11 cellular contexts compared by ENCODE assay signal in the genomic region with DNA sequence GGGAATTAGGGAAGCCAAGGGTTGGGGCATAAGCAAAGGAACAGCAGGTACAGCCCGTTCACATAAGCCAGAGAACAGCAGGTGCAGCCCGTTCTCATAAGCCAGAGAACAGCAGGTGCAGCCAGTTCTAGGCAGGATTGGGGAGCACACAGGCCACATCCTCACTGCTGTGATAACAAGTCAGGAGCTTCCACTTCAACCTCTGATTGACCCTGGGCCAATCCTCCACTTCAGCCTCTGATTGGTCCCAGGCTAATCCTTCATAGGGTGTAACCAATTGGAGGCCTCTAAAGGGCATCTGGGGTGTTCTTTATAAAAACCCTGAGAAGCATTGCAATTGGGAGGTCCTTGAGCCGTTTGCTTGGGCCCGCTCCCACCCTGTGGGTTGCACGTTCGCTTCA. TPM values are rescaled to one million over a fixed set of nuclear protein-coding genes. Genes with fewer than 3 reads are reported as not detected.
DNase-seq lines count a peak whose midpoint lies in the region; ATAC-seq, FAIRE-seq and TF ChIP-seq lines count a peak whose summit lies in the region.
"Had no signal": no experiment of that assay in that cellular context is flagged by ENCODE, and none has a peak within 500 bp of the region (broad histone marks: within the 10 kb centered on the region; RNA-seq: fewer than 3 reads in every experiment).

No MANE protein-coding gene starts in this region.

- H3K36me3 ChIP-seq in H7 (replicated peaks; ENCODE audit: control insufficient read depth, insufficient read depth, low read length) (no peaks in the 10 kb centered on the region), bronchial epithelial cell (ENCODE audit: control insufficient read depth, insufficient read depth, low read length) (no peaks in the 10 kb centered on the region), aorta (ENCODE audit: control insufficient read depth in 1 of 2, insufficient read depth in 2 of 2, low read length in 1 of 2) (no peaks in the 10 kb centered on the region)
- H3K36me3 ChIP-seq: ovary had no signal

- no peak overlapping the region for H3K4me3 ChIP-seq in H7 (ENCODE audit: insufficient read depth, low read depth, low read length)
- H3K4me3 ChIP-seq in bronchial epithelial cell (ENCODE audit: low read depth, low read length) = no peak overlapping the region
- H3K4me3 ChIP-seq in aorta (ENCODE audit: low read length in 2 of 2) = no peak overlapping the region
- H3K4me3 ChIP-seq: ovary had no signal

- no peaks in the 10 kb centered on the region for H3K9me3 ChIP-seq in aorta (ENCODE audit: control insufficient read depth, low read length)
- H3K9me3 ChIP-seq: ovary had no signal

- DNase-seq in AG20443 (ENCODE audit: low spot score) = peak; percentile 9
- peak; percentile 73 for DNase-seq in H7
- DNase-seq in NCI-H345 (lab: John Stamatoyannopoulos, UW) = peak; percentile 80
- no peak for DNase-seq in bronchial epithelial cell (ENCODE audit: low read depth)
- DNase-seq in NCI-H69 (lab: John Stamatoyannopoulos, UW) = no peak
- no peak for DNase-seq in SIG-M5 treated with dmso at 0.1 percent for 504 hours (lab: John Stamatoyannopoulos, UW; ENCODE audit: unreplicated experiment)
- no peak for DNase-seq in aorta
- DNase-seq: activated gamma-delta T cell; CD8-positive, alpha-beta T cell; ovary had no signal

- H3K27ac ChIP-seq in aorta (ENCODE audit: low read depth in 1 of 2, low read length in 2 of 2) = no peak overlapping the region
- H3K27ac ChIP-seq: ovary had no signal

- no peak for TF ChIP-seq CTCF in bronchial epithelial cell (IDR thresholded peaks at IDR 0.05; ENCODE audit: insufficient read depth, low read length, severe bottlenecking)

- ATAC-seq in GM19395 (IDR thresholded peaks at IDR 0.05; ENCODE audit: unreplicated experiment) = no peak
- no peak for ATAC-seq in aorta (ENCODE audit: low FRiP score)
- ATAC-seq: CD8-positive, alpha-beta T cell had no signal

- intact Hi-C loops in aorta (cut with DNase I) = no loop called here

- 85 to 88% methylated on average over 6 of the region's 6 CpGs for WGBS in aorta, 2 donors

- FAIRE-seq in bronchial epithelial cell (lab: Jason Lieb, UNC) = peak; percentile 28

- no peaks in the 10 kb centered on the region for H3K4me1 ChIP-seq in aorta (ENCODE audit: control insufficient read depth in 1 of 2, insufficient read depth in 2 of 2, low read length in 2 of 2)

- H3K27me3 ChIP-seq in H7 (ENCODE audit: control insufficient read depth, insufficient read depth, low read length) (no peaks in the 10 kb centered on the region), bronchial epithelial cell (ENCODE audit: control insufficient read depth, insufficient read depth, low read length) (no peaks in the 10 kb centered on the region), aorta (ENCODE audit: control insufficient read depth in 1 of 2, insufficient read depth in 2 of 2, low read length in 1 of 2) (no peaks in the 10 kb centered on the region)
- H3K27me3 ChIP-seq: ovary had no signal

RNA-seq across cellular contexts. Expression of a gene that starts 27.5 kb away (rescaled TPM):
- total RNA-seq in H7 (2014; rRNA removed; shearing (Covaris generic)) = 0.87 and 1.7 TPM in 2 replicates
- 0.53 and 1.3 TPM in 2 replicates for total RNA-seq in bronchial epithelial cell
- 1 to 10 TPM; 3.6 to 4.5 TPM for total RNA-seq in aorta
- polyA plus RNA-seq in aorta = 1 to 10 TPM; 1.5 to 3.9 TPM

RNA-seq across cellular contexts. Expression of a gene that starts 31.8 kb away (rescaled TPM):
- total RNA-seq in H7 (2014; rRNA removed; shearing (Covaris generic)) = 24.4 and 24.6 TPM in 2 replicates
- total RNA-seq in bronchial epithelial cell = 18.7 and 21.1 TPM in 2 replicates
- 10 to 100 TPM; 32.7 to 61.2 TPM for total RNA-seq in aorta
- 10 to 100 TPM; 19.4 to 20.0 TPM for polyA plus RNA-seq in aorta

RNA-seq across cellular contexts. Expression of a gene that starts 58.5 kb away (rescaled TPM):
- total RNA-seq in H7 (2014; rRNA removed; shearing (Covaris generic)) = 131 and 133 TPM in 2 replicates
- total RNA-seq in bronchial epithelial cell (29.7 and 31.4 TPM in 2 replicates), aorta (10 to 100 TPM; 35.6 to 42.9 TPM)
- 10 to 100 TPM; 17.8 to 91.6 TPM for polyA plus RNA-seq in aorta

Comparison
In these comparisons a context has a peak if more than half of its experiments do, and no peak if none do; other contexts are left out.
1. DNase-seq: peak in AG20443 (single experiment), H7 (single experiment) and NCI-H345 (single experiment); none in bronchial epithelial cell (single experiment), NCI-H69 (single experiment), SIG-M5 treated with dmso at 0.1 percent for 504 hours (single experiment) and aorta (0 of 2).